Comparison of ENCODE assay signal across 24 cellular contexts in genomic region chr10:116111483-116112095, GRCh38.
"Had no signal": no experiment of that assay in that cellular context is flagged by ENCODE, and none has a peak within 500 bp of the region (broad histone marks: within the 10 kb centered on the region; RNA-seq: fewer than 3 reads in every experiment).

No MANE protein-coding gene starts in this region.

- H3K27me3 ChIP-seq: breast epithelium, MG63, Peyer's patch, SJCRH30 had no signal

- H3K9me3 ChIP-seq: breast epithelium, MG63, Peyer's patch, SJCRH30, SK-N-SH had no signal

- H3K4me3 Mint-ChIP-seq: activated CD8-positive, alpha-beta T cell treated with anti-CD3 and anti-CD28 coated beads for 36 hours; activated naive CD4-positive, alpha-beta T cell treated with anti-CD3 and anti-CD28 coated beads, Interleukin-2, amount 50 U/mL, for 24 hours; activated T-helper 1 cell treated with anti-CD3 and anti-CD28 coated beads, Interleukin-12 subunit alpha, Interleukin-12 subunit beta, Interleukin-2, Interleukin-4 antibody, amounts not matched to agents 30 ng/mL and 10 ng/mL and 1 ng/mL, durations not matched to agents 14 hours and 24 hours and 36 hours had no signal

- H3K9ac ChIP-seq: SK-N-SH had no signal

- H3K27me3 Mint-ChIP-seq: activated CD8-positive, alpha-beta T cell treated with anti-CD3 and anti-CD28 coated beads for 36 hours; activated naive CD4-positive, alpha-beta T cell treated with anti-CD3 and anti-CD28 coated beads, Interleukin-2, amount 50 U/mL, for 24 hours had no signal

- DNase-seq: activated CD4-positive, alpha-beta T cell treated with anti-CD3 and anti-CD28 coated beads for 4 hours; activated CD8-positive, alpha-beta memory T cell treated with anti-CD3 and anti-CD28 coated beads, Interleukin-2, amount 50 U/mL, for 4 hours; activated CD8-positive, alpha-beta T cell treated with anti-CD3 and anti-CD28 coated beads for 36 hours; activated effector memory CD4-positive, alpha-beta T cell treated with Interleukin-2 at 50 U/mL for 16 hours; activated naive CD4-positive, alpha-beta T cell; aorta; MG63; MV-4-11; NCI-H1092 treated with DMSO at 0.1 percent for 48 hours; NCI-H1417 treated with DMSO at 0.1 percent for 48 hours; NCI-H1694; NCI-H2029 treated with DMSO at 0.1 percent for 48 hours; NCI-H446; NCI-H524; Peyer's patch; Right ventricle myocardium superior; SJCRH30; SK-N-SH; T-helper 1 cell had no signal

- H3K4me1 ChIP-seq: breast epithelium, Peyer's patch, SJCRH30 had no signal

- H3K4me2 ChIP-seq: SK-N-SH had no signal

- H3K9me3 Mint-ChIP-seq: activated CD8-positive, alpha-beta T cell treated with anti-CD3 and anti-CD28 coated beads for 36 hours; activated naive CD4-positive, alpha-beta T cell treated with anti-CD3 and anti-CD28 coated beads, Interleukin-2, amount 50 U/mL, for 24 hours; activated T-helper 1 cell treated with anti-CD3 and anti-CD28 coated beads, Interleukin-12 subunit alpha, Interleukin-12 subunit beta, Interleukin-2, Interleukin-4 antibody, amounts not matched to agents 30 ng/mL and 10 ng/mL and 1 ng/mL, durations not matched to agents 14 hours and 24 hours and 36 hours had no signal

- H3K4me1 Mint-ChIP-seq: activated naive CD4-positive, alpha-beta T cell treated with anti-CD3 and anti-CD28 coated beads, Interleukin-2, amount 50 U/mL, for 24 hours had no signal

- H3K27ac ChIP-seq: breast epithelium, Peyer's patch, RWPE1, SJCRH30, VCaP had no signal

- H3K4me3 ChIP-seq: breast epithelium, MG63, Peyer's patch, SJCRH30 had no signal

- H3K36me3 Mint-ChIP-seq: activated naive CD4-positive, alpha-beta T cell treated with anti-CD3 and anti-CD28 coated beads, Interleukin-2, amount 50 U/mL, for 24 hours had no signal

- H3K36me3 ChIP-seq: breast epithelium, MG63, Peyer's patch, SJCRH30 had no signal

- H3K27ac Mint-ChIP-seq: activated CD8-positive, alpha-beta T cell treated with anti-CD3 and anti-CD28 coated beads for 36 hours; activated naive CD4-positive, alpha-beta T cell treated with anti-CD3 and anti-CD28 coated beads, Interleukin-2, amount 50 U/mL, for 24 hours; activated T-helper 1 cell treated with anti-CD3 and anti-CD28 coated beads, Interleukin-12 subunit alpha, Interleukin-12 subunit beta, Interleukin-2, Interleukin-4 antibody, amounts not matched to agents 30 ng/mL and 10 ng/mL and 1 ng/mL, durations not matched to agents 14 hours and 24 hours and 36 hours had no signal
